Comparison of ENCODE assay signal across 2 cellular contexts in genomic region chr22:40819741-40820140, GRCh38.
A peak's percentile ranks its signal among the peaks of the same experiment; 100 is the strongest.
TF ChIP-seq lines count a peak whose summit lies in the region.

No MANE protein-coding gene starts in this region.

TF ChIP-seq in A549, 52 proteins besides CTCF, POLR2A, EP300 and RAD21:
- TF ChIP-seq NR3C1 (IDR thresholded peaks at IDR 0.05) (no peak), BCL3 (IDR thresholded peaks at IDR 0.05) (no peak), RARB (CRISPR knock-in tag; IDR thresholded peaks at IDR 0.05) (no peak), FOSB (CRISPR knock-in tag; IDR thresholded peaks at IDR 0.05) (no peak), CEBPB (IDR thresholded peaks at IDR 0.05) (0 out of 4 replicates have a peak, but pooled peaks of 1 of the 2 experiments have one; percentile 24), MAFK (IDR thresholded peaks at IDR 0.05; ENCODE audit: partially characterized antibody) (no peak), ZNF302 (CRISPR knock-in tag; IDR thresholded peaks at IDR 0.05) (no peak)
- TF ChIP-seq, protein P1, sequence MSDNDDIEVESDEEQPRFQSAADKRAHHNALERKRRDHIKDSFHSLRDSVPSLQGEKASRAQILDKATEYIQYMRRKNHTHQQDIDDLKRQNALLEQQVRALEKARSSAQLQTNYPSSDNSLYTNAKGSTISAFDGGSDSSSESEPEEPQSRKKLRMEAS (IDR thresholded peaks at IDR 0.05), result no peak
TF ChIP-seq in A549: peak in this region for 1.

TF ChIP-seq in endothelial cell of umbilical vein, 7 proteins besides CTCF, POLR2A, EP300 and RAD21:
- no peak for TF ChIP-seq MYC (IDR thresholded peaks at IDR 0.05; ENCODE audit: low read depth, low read length)
- TF ChIP-seq FOS (IDR thresholded peaks at IDR 0.05; ENCODE audit: borderline replicate concordance, insufficient read depth, low read length), result no peak
- TF ChIP-seq JUN (IDR thresholded peaks at IDR 0.05; ENCODE audit: borderline replicate concordance, insufficient read depth, insufficient read length, low read depth), result no peak
- TF ChIP-seq EZH2 (IDR thresholded peaks at IDR 0.05; ENCODE audit: borderline replicate concordance, low read depth, low read length, severe bottlenecking), result no peak
- TF ChIP-seq, protein P1 (IDR thresholded peaks at IDR 0.05; ENCODE audit: insufficient read depth, insufficient read length), result no peak
- no peak for TF ChIP-seq GATA2 (IDR thresholded peaks at IDR 0.05; ENCODE audit: insufficient read depth, insufficient read length, low read depth, low read length)
- no peak for TF ChIP-seq POLR2AphosphoS5 (IDR thresholded peaks at IDR 0.05; ENCODE audit: insufficient read depth, low read depth, low read length)
TF ChIP-seq in endothelial cell of umbilical vein: peak in this region for 0.
